In genomic region chr5:133455681-133456080, GRCh38 we compare ENCODE assay signal across 30 cellular contexts.
"Had no signal": no experiment of that assay in that cellular context is flagged by ENCODE, and none has a peak within 500 bp of the region (broad histone marks: within the 10 kb centered on the region; RNA-seq: fewer than 3 reads in every experiment).

No MANE protein-coding gene starts in this region.

- H3K4me1 Mint-ChIP-seq: activated naive CD4-positive, alpha-beta T cell treated with anti-CD3 and anti-CD28 coated beads, Interleukin-2, amount 10 ng/mL, durations not matched to agents 7 days and 5 days; endodermal cell; immature natural killer cell had no signal

- DNase-seq: activated CD4-positive, alpha-beta T cell treated with anti-CD3 and anti-CD28 coated beads for 4 hours; activated CD4-positive, alpha-beta T cell treated with anti-CD3 and anti-CD28 coated beads, Interleukin-2, amount 50 U/mL, for 4 hours; activated effector memory CD4-positive, alpha-beta T cell treated with anti-CD3 and anti-CD28 coated beads, Interleukin-2, amount 50 U/mL, for 16 hours; activated naive CD4-positive, alpha-beta T cell treated with anti-CD3 and anti-CD28 coated beads, Interleukin-2, amount 10 ng/mL, durations not matched to agents 7 days and 5 days; amygdala; central memory CD4-positive, alpha-beta T cell; endodermal cell; foreskin fibroblast; hypothalamus; immature natural killer cell; nephron progenitor cell; ovary; retina; sigmoid colon; stimulated activated CD4-positive, alpha-beta T cell treated with anti-CD3 and anti-CD28 coated beads, Interleukin-1b, Interleukin-23, amount 100 ng/mL, for 48 hours; stimulated activated CD4-positive, alpha-beta T cell treated with anti-CD3 and anti-CD28 coated beads, Interleukin-4, amount 100 ng/mL, for 4 hours; stimulated activated CD8-positive, alpha-beta memory T cell treated with anti-CD3 and anti-CD28 coated beads, Interleukin-4, amount 100 ng/mL, for 48 hours; stimulated activated naive CD8-positive, alpha-beta T cell treated with anti-CD3 and anti-CD28 coated beads, Interleukin-15, amount 100 ng/mL, for 72 hours; substantia nigra; T-helper 1 cell; upper lobe of right lung had no signal

- H3K36me3 Mint-ChIP-seq: activated naive CD4-positive, alpha-beta T cell treated with anti-CD3 and anti-CD28 coated beads, Interleukin-2, amount 10 ng/mL, durations not matched to agents 7 days and 5 days; immature natural killer cell; stimulated activated memory B cell treated with anti-CD40 and anti-IgM and Interleukin-4, amounts not matched to agents 10 μg/mL and 1 μg/mL and 100 μg/mL, for 72 hours had no signal

- H3K27me3 ChIP-seq: ovary, sigmoid colon, upper lobe of right lung had no signal

- H3K9me3 Mint-ChIP-seq: activated naive CD4-positive, alpha-beta T cell treated with anti-CD3 and anti-CD28 coated beads, Interleukin-2, amount 10 ng/mL, durations not matched to agents 7 days and 5 days; activated T-helper 1 cell treated with anti-CD3 and anti-CD28 coated beads, Interleukin-12 subunit alpha, Interleukin-12 subunit beta, Interleukin-2, Interleukin-4 antibody, amounts not matched to agents 30 ng/mL and 10 ng/mL and 1 ng/mL, durations not matched to agents 14 hours and 24 hours and 36 hours; dendritic cell treated with granulocyte-macrophage colony-stimulating factor and Interleukin-4, amounts not matched to agents 40 ng/mL and 50 ng/mL, for 4 days; endodermal cell; immature natural killer cell; nephron progenitor cell; stimulated activated memory B cell treated with anti-CD40 and anti-IgM and Interleukin-4, amounts not matched to agents 10 μg/mL and 1 μg/mL and 100 μg/mL, for 72 hours; stimulated activated naive CD8-positive, alpha-beta T cell treated with anti-CD3 and anti-CD28 coated beads, Interleukin-15, amount 100 ng/mL, for 72 hours; T-helper 2 cell treated with Interferon-gamma antibody and Interleukin-4, amounts not matched to agents 5 μg/mL and 100 μg/mL, for 36 hours had no signal

- H3K4me3 ChIP-seq: lung, ovary, sigmoid colon, smooth muscle cell, upper lobe of right lung had no signal

- ATAC-seq: esophagus mucosa; stimulated activated memory B cell treated with anti-CD40 and anti-IgM and Interleukin-4, amounts not matched to agents 10 μg/mL and 1 μg/mL and 100 μg/mL, for 72 hours; upper lobe of right lung had no signal

- H3K4me3 Mint-ChIP-seq: activated naive CD4-positive, alpha-beta T cell treated with anti-CD3 and anti-CD28 coated beads, Interleukin-2, amount 10 ng/mL, durations not matched to agents 7 days and 5 days; activated T-helper 1 cell treated with anti-CD3 and anti-CD28 coated beads, Interleukin-12 subunit alpha, Interleukin-12 subunit beta, Interleukin-2, Interleukin-4 antibody, amounts not matched to agents 30 ng/mL and 10 ng/mL and 1 ng/mL, durations not matched to agents 14 hours and 24 hours and 36 hours; dendritic cell treated with granulocyte-macrophage colony-stimulating factor and Interleukin-4, amounts not matched to agents 40 ng/mL and 50 ng/mL, for 4 days; endodermal cell; immature natural killer cell; nephron progenitor cell; stimulated activated memory B cell treated with anti-CD40 and anti-IgM and Interleukin-4, amounts not matched to agents 10 μg/mL and 1 μg/mL and 100 μg/mL, for 72 hours; stimulated activated naive CD8-positive, alpha-beta T cell treated with anti-CD3 and anti-CD28 coated beads, Interleukin-15, amount 100 ng/mL, for 72 hours; T-helper 2 cell treated with Interferon-gamma antibody and Interleukin-4, amounts not matched to agents 5 μg/mL and 100 μg/mL, for 36 hours had no signal

- H3K4me1 ChIP-seq: sigmoid colon had no signal

- H3K9me3 ChIP-seq: ovary, sigmoid colon, upper lobe of right lung had no signal

- H3K36me3 ChIP-seq: ovary, sigmoid colon, upper lobe of right lung had no signal

- H3K27ac Mint-ChIP-seq: activated naive CD4-positive, alpha-beta T cell treated with anti-CD3 and anti-CD28 coated beads, Interleukin-2, amount 10 ng/mL, durations not matched to agents 7 days and 5 days; activated T-helper 1 cell treated with anti-CD3 and anti-CD28 coated beads, Interleukin-12 subunit alpha, Interleukin-12 subunit beta, Interleukin-2, Interleukin-4 antibody, amounts not matched to agents 30 ng/mL and 10 ng/mL and 1 ng/mL, durations not matched to agents 14 hours and 24 hours and 36 hours; dendritic cell treated with granulocyte-macrophage colony-stimulating factor and Interleukin-4, amounts not matched to agents 40 ng/mL and 50 ng/mL, for 4 days; endodermal cell; immature natural killer cell; nephron progenitor cell; progenitor cell of endocrine pancreas; stimulated activated memory B cell treated with anti-CD40 and anti-IgM and Interleukin-4, amounts not matched to agents 10 μg/mL and 1 μg/mL and 100 μg/mL, for 72 hours; T-helper 2 cell treated with Interferon-gamma antibody and Interleukin-4, amounts not matched to agents 5 μg/mL and 100 μg/mL, for 36 hours had no signal

- H3K27ac ChIP-seq: ovary, sigmoid colon, upper lobe of right lung, VCaP had no signal
